Comparison of ENCODE assay signal across 8 cellular contexts in genomic region chr4:152535903-152536544, GRCh38. TPM values are rescaled to one million over a fixed set of nuclear protein-coding genes. Genes with fewer than 3 reads are reported as not detected.
DNase-seq lines count a peak whose midpoint lies in the region; ATAC-seq lines count a peak whose summit lies in the region.

Gene FBXW7 (minus strand): TSS chr4:152536092. CDS start chr4:152411803, 124,289 bp downstream.

- peaks cover 26% of the 10 kb centered on the region for H3K36me3 Mint-ChIP-seq in activated CD8-positive, alpha-beta memory T cell treated with anti-CD3 and anti-CD28 coated beads, Interleukin-2, amount 10 ng/mL, durations not matched to agents 7 days and 5 days

- H3K9me3 Mint-ChIP-seq in activated CD8-positive, alpha-beta memory T cell treated with anti-CD3 and anti-CD28 coated beads, Interleukin-2, amount 10 ng/mL, durations not matched to agents 7 days and 5 days (ENCODE audit: low read depth), result no peaks in the 10 kb centered on the region

- H3K27me3 ChIP-seq in NT2/D1 (ENCODE audit: insufficient read depth, insufficient read length), result no peaks in the 10 kb centered on the region
- no peaks in the 10 kb centered on the region for H3K27me3 ChIP-seq in endocrine pancreas (ENCODE audit: control insufficient read depth, insufficient read depth, low read length)

- H3K4me1 ChIP-seq in NT2/D1 (ENCODE audit: insufficient read depth, insufficient read length) (no peaks in the 10 kb centered on the region), endocrine pancreas (ENCODE audit: control insufficient read depth, insufficient read depth, low read length) (peaks cover 21% of the 10 kb centered on the region)

- peak; percentile 82 for ATAC-seq in GM21381 (IDR thresholded peaks at IDR 0.05; ENCODE audit: unreplicated experiment)
- ATAC-seq in activated CD8-positive, alpha-beta memory T cell treated with anti-CD3 and anti-CD28 coated beads, Interleukin-2, amount 10 ng/mL, durations not matched to agents 7 days and 5 days, result peak; percentile 85

- no peaks in the 10 kb centered on the region for H3K27me3 Mint-ChIP-seq in activated CD8-positive, alpha-beta memory T cell treated with anti-CD3 and anti-CD28 coated beads, Interleukin-2, amount 10 ng/mL, durations not matched to agents 7 days and 5 days

- H3K4me3 ChIP-seq in NT2/D1 (ENCODE audit: insufficient read length, low read depth) (peak within 1 kb of the TSS; percentile 96), endocrine pancreas (ENCODE audit: control insufficient read depth, insufficient read depth, low read length) (peak within 1 kb of the TSS; percentile 85)

- CTCF ChIA-PET in activated CD8-positive, alpha-beta memory T cell treated with anti-CD3 and anti-CD28 coated beads, Interleukin-2, amount 10 ng/mL, durations not matched to agents 7 days and 5 days (lab: Charles Lee), result interaction anchor here (0.9 to 5.8 kb wide), 16 partner anchors 9 to 104 kb away, joined by 3 to 54 read pairs (median 5); no protein-coding TSS in a partner anchor

- peak; percentile 97 for DNase-seq in COR-L47 (lab: John Stamatoyannopoulos, UW)
- DNase-seq in HUDEP-2 (lab: John Stamatoyannopoulos, UW; ENCODE audit: unreplicated experiment in 76 of 76), result peak; percentile 19 to 99 (median 97)
- peak; percentile 95 for DNase-seq in NT2/D1 (ENCODE audit: low read depth, low spot score)
- DNase-seq in activated CD8-positive, alpha-beta memory T cell treated with anti-CD3 and anti-CD28 coated beads, Interleukin-2, amount 10 ng/mL, durations not matched to agents 7 days and 5 days, result peak; percentile 100
- peak; percentile 100 for DNase-seq in mesenteric fat pad (ENCODE audit: low spot score)
- DNase-seq in stimulated activated CD8-positive, alpha-beta memory T cell treated with anti-CD3 and anti-CD28 coated beads, Interleukin-15, amount 100 ng/mL, for 24 hours (ENCODE audit: low read depth), result peak; percentile 98

- H3K27ac Mint-ChIP-seq in activated CD8-positive, alpha-beta memory T cell treated with anti-CD3 and anti-CD28 coated beads, Interleukin-2, amount 10 ng/mL, durations not matched to agents 7 days and 5 days, result peak within 1 kb of the TSS; percentile 98

- H3K36me3 ChIP-seq in NT2/D1 (ENCODE audit: insufficient read depth, insufficient read length, low read length) (peaks cover 23% of the 10 kb centered on the region), endocrine pancreas (ENCODE audit: control insufficient read depth, insufficient read depth, low read length) (no peaks in the 10 kb centered on the region)

- peaks cover 52% of the 10 kb centered on the region for H3K4me1 Mint-ChIP-seq in activated CD8-positive, alpha-beta memory T cell treated with anti-CD3 and anti-CD28 coated beads, Interleukin-2, amount 10 ng/mL, durations not matched to agents 7 days and 5 days

- peak within 1 kb of the TSS; percentile 85 for H3K4me3 Mint-ChIP-seq in activated CD8-positive, alpha-beta memory T cell treated with anti-CD3 and anti-CD28 coated beads, Interleukin-2, amount 10 ng/mL, durations not matched to agents 7 days and 5 days

- peak within 1 kb of the TSS; percentile 92 for H3K9ac ChIP-seq in NT2/D1 (ENCODE audit: insufficient read length, low read depth)
- peak within 1 kb of the TSS; percentile 90 for H3K9ac ChIP-seq in endocrine pancreas (ENCODE audit: control insufficient read depth, insufficient read depth, low read length)

- H3K9me3 ChIP-seq in NT2/D1 (ENCODE audit: insufficient read depth, low read length) (peaks cover 9% of the 10 kb centered on the region; the same call in 1 of the 2 replicates), endocrine pancreas (ENCODE audit: control insufficient read depth, low read length) (no peaks in the 10 kb centered on the region)

RNA-seq across cellular contexts. Expression of gene FBXW7, which starts in this region (rescaled TPM):
- 10 to 100 TPM; 49.3 to 62.9 TPM for total RNA-seq in activated CD8-positive, alpha-beta memory T cell treated with anti-CD3 and anti-CD28 coated beads, Interleukin-2, amount 10 ng/mL, durations not matched to agents 7 days and 5 days
- total RNA-seq in mesenteric fat pad, result 37.9 TPM

Comparison
In these comparisons a context has a peak if more than half of its experiments do, and no peak if none do; other contexts are left out.
1. Peak in every context shown above with its lines: DNase-seq, ATAC-seq and H3K4me3 ChIP-seq.